Comparison of ENCODE assay signal across 23 cellular contexts in the genomic region with DNA sequence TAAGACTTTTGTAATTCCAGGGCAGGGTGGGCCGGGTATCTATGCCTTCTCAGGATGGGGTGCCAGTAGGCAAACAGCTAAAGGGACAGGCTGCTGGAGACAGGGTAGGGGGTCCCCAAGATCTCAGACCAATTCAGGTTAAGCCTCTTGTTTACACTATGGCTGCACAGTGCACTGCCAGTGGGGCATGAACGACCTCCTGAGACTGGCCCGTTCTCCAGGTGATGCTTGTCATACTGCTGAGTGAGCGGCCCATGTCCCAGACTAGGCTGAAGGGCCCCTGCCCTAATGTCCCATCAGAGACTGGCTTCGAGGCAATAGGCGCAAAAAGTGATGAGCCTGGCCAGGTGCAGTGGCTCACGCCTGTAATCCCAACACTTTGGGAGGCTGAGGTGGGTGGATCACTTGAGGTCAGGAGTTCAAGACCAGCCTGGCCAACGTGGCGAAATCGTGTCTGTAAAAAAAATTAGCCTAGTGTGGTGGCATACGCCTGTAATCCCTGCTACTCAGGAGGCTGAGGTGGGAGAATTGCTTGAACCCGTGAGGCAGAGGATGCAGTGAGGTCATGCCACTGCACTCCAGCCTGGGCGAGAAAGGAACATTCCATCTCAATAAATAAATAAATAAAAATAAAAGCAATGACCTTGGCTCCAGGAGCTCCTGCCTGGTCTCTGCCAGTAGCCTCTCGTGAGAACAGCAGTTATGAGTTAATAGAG. TPM values are rescaled to one million over a fixed set of nuclear protein-coding genes. Genes with fewer than 3 reads are reported as not detected.
DNase-seq lines count a peak whose midpoint lies in the region; FAIRE-seq and TF ChIP-seq lines count a peak whose summit lies in the region.
"Had no signal": no experiment of that assay in that cellular context is flagged by ENCODE, and none has a peak within 500 bp of the region (broad histone marks: within the 10 kb centered on the region; RNA-seq: fewer than 3 reads in every experiment).

No MANE protein-coding gene starts in this region.

- no peak for TF ChIP-seq POLR2A in adrenal gland (IDR thresholded peaks at IDR 0.05)
- TF ChIP-seq POLR2A in suprapubic skin (IDR thresholded peaks at IDR 0.05) = no peak

- DNase-seq in GM10266 (ENCODE audit: extremely low spot score) (peak; percentile 25), adrenal gland (peak in 4 of 7 donors; percentile 5 to 74 (median 44)), kidney (peak; percentile 39), suprapubic skin (ENCODE audit: low spot score in 2 of 2) (peak; percentile 43 to 58), SJCRH30 (no peak), GM19240 (ENCODE audit: insufficient read length, low spot score) (no peak), NCI-H2227 treated with DMSO at 0.1 percent for 48 hours (lab: John Stamatoyannopoulos, UW) (no peak)
- DNase-seq: activated CD4-positive, alpha-beta memory T cell treated with anti-CD3 and anti-CD28 coated beads for 36 hours; activated T-cell treated with anti-CD3 and anti-CD28 coated beads, Interleukin-2, amount 50 U/mL, for 4 hours; foreskin fibroblast; hippocampal formation; NCI-H1930; nucleus accumbens had no signal

- H3K36me3 ChIP-seq in adrenal gland (replicated peaks in 1 of 2) (peaks cover 0 to 22% of the 10 kb centered on the region in 2 donors), kidney (ENCODE audit: control insufficient read depth in 1 of 2, insufficient read depth in 2 of 2, low read length in 2 of 2) (peaks cover 0 to 9% of the 10 kb centered on the region in 2 donors), suprapubic skin (peaks cover 31% of the 10 kb centered on the region), SJCRH30 (peaks cover 23% of the 10 kb centered on the region)

- H3K4me1 ChIP-seq in adrenal gland (replicated peaks in 1 of 2) = peaks cover 24 to 41% of the 10 kb centered on the region in 2 donors
- H3K4me1 ChIP-seq in kidney (ENCODE audit: control insufficient read depth in 1 of 2, insufficient read depth in 1 of 2, low read depth in 1 of 2, low read length in 2 of 2) = peaks cover 14 to 31% of the 10 kb centered on the region in 2 donors
- peaks cover 60% of the 10 kb centered on the region for H3K4me1 ChIP-seq in suprapubic skin
- H3K4me1 ChIP-seq in SJCRH30 = peaks cover 11% of the 10 kb centered on the region; the same call in 1 of the 2 replicates

- no peaks in the 10 kb centered on the region for H3K27me3 ChIP-seq in adrenal gland
- no peaks in the 10 kb centered on the region for H3K27me3 ChIP-seq in suprapubic skin
- no peaks in the 10 kb centered on the region for H3K27me3 ChIP-seq in SJCRH30

- no peak for TF ChIP-seq EP300 in suprapubic skin (IDR thresholded peaks at IDR 0.05)

- TF ChIP-seq CTCF in GM10266 (IDR thresholded peaks at IDR 0.05; ENCODE audit: control insufficient read depth, insufficient read depth, low read depth, missing control alignments) (no peak), adrenal gland (IDR thresholded peaks at IDR 0.05) (no peak), kidney (IDR thresholded peaks at IDR 0.05; ENCODE audit: borderline replicate concordance, extremely low read depth, insufficient read depth) (no peak), suprapubic skin (IDR thresholded peaks at IDR 0.05) (no peak)

- H3K9ac ChIP-seq in kidney (ENCODE audit: low read length in 2 of 2) = no peak overlapping the region
- H3K9ac ChIP-seq: KMS-11 had no signal

- H3K9me3 ChIP-seq in adrenal gland (replicated peaks in 1 of 3) = no peaks in the 10 kb centered on the region
- H3K9me3 ChIP-seq in kidney (ENCODE audit: control insufficient read depth in 1 of 2, low read length in 2 of 2) = no peaks in the 10 kb centered on the region
- no peaks in the 10 kb centered on the region for H3K9me3 ChIP-seq in suprapubic skin
- no peaks in the 10 kb centered on the region for H3K9me3 ChIP-seq in SJCRH30 (replicated peaks)

- H3K27ac ChIP-seq in adrenal gland = peak overlapping the region; percentile 49 to 92 (median 73)
- H3K27ac ChIP-seq in kidney (ENCODE audit: low read depth in 2 of 2, low read length in 2 of 2) = peak overlapping the region; percentile 57 to 81
- no peak overlapping the region for H3K27ac ChIP-seq in suprapubic skin
- H3K27ac ChIP-seq in SJCRH30 = no peak overlapping the region
- H3K27ac ChIP-seq: KMS-11, VCaP had no signal

- no peak overlapping the region for H3K4me3 ChIP-seq in adrenal gland
- H3K4me3 ChIP-seq in kidney (ENCODE audit: low read length in 2 of 2) = no peak overlapping the region
- no peak overlapping the region for H3K4me3 ChIP-seq in suprapubic skin
- H3K4me3 ChIP-seq in SJCRH30 = no peak overlapping the region
- H3K4me3 ChIP-seq: GM12878, lung had no signal

- WGBS in adrenal gland, 4 donors = 52 to 72% (median 66%) methylated on average over 9 to 14 of the region's 14 CpGs
- 70% methylated on average over 12 of the region's 14 CpGs for WGBS in suprapubic skin

- no peak for FAIRE-seq in kidney (lab: Jason Lieb, UNC)
- FAIRE-seq: endothelial cell of umbilical vein, GM12878, H54, islet of Langerhans had no signal

- intact Hi-C loops in adrenal gland (cut with DNase I) = no loop called here
- intact Hi-C loops in kidney (cut with DNase I) = no loop called here

RNA-seq across cellular contexts. Expression of gene SLC25A29, which starts 12.6 kb away (rescaled TPM):
- total RNA-seq in adrenal gland = 100 to 1,000 TPM in 2 of 8 donors, 10 to 100 TPM in 6; 34.4 to 118 (median 88.4) TPM
- 100 to 1,000 TPM in 2 of 3 donors, 1 to 10 TPM in 1; 9.0 to 277 (median 150) TPM for polyA plus RNA-seq in adrenal gland
- 152 TPM for total RNA-seq in kidney
- 88.5 TPM for polyA plus RNA-seq in kidney (ENCODE audit: insufficient read depth, low read depth, low replicate concordance)
- total RNA-seq in suprapubic skin = 100 to 1,000 TPM in 3 of 4 donors, 10 to 100 TPM in 1; 88.1 to 254 (median 120) TPM
- 55.2 and 57.1 TPM in 2 replicates for total RNA-seq in SJCRH30 (2014; rRNA removed; shearing (Covaris generic))

RNA-seq across cellular contexts. Expression of gene SLC25A47, which starts 29.5 kb away (rescaled TPM):
- total RNA-seq in adrenal gland = under 1 TPM in 1 of 8 donors, not detected in 7; 0.14 TPM
- polyA plus RNA-seq in adrenal gland = under 1 TPM in 1 of 3 donors, not detected in 2; 0.07 TPM
- not detected for total RNA-seq in kidney
- 1.0 TPM for polyA plus RNA-seq in kidney (ENCODE audit: insufficient read depth, low read depth, low replicate concordance)
- total RNA-seq in suprapubic skin = 1 to 10 TPM in 1 of 4 donors, under 1 TPM in 1, not detected in 2; 0.30 to 1.4 TPM
- total RNA-seq in SJCRH30 (2014; rRNA removed; shearing (Covaris generic)) = 0.08 TPM in 1 of 2 replicates, not detected in the other
- total RNA-seq: activated CD4-positive, alpha-beta memory T cell treated with anti-CD3 and anti-CD28 coated beads for 36 hours; activated T-cell treated with anti-CD3 and anti-CD28 coated beads, Interleukin-2, amount 50 U/mL, for 4 hours; CD8-positive, alpha-beta memory T cell; endothelial cell of umbilical vein; GM12878; subcutaneous adipose tissue; T-helper 2 cell treated with Interferon-gamma antibody and Interleukin-4, amounts not matched to agents 100 ng/mL and 5 ng/mL, for 36 hours had no signal
- polyA plus RNA-seq: CD8-positive, alpha-beta memory T cell; endothelial cell of umbilical vein had no signal

RNA-seq across cellular contexts. Expression of gene YY1, which starts 54.7 kb away (rescaled TPM):
- total RNA-seq in adrenal gland (10 to 100 TPM; 44.3 to 79.7 (median 57.4) TPM), kidney (60.4 TPM), suprapubic skin (10 to 100 TPM; 42.1 to 56.3 (median 48.9) TPM)
- polyA plus RNA-seq in adrenal gland (10 to 100 TPM; 20.1 to 57.3 (median 32.7) TPM), kidney (ENCODE audit: insufficient read depth, low read depth, low replicate concordance) (34.2 TPM)
- 58.6 and 60.9 TPM in 2 replicates for total RNA-seq in SJCRH30 (2014; rRNA removed; shearing (Covaris generic))

Comparison
In these comparisons a context has a peak if more than half of its experiments do, and no peak if none do; other contexts are left out.
1. DNase-seq: peak in GM10266 (single experiment), adrenal gland (4 of 7), kidney (single experiment) and suprapubic skin (2 of 2); none in SJCRH30 (0 of 2), GM19240 (single experiment) and NCI-H2227 treated with DMSO at 0.1 percent for 48 hours (single experiment).
2. H3K27ac ChIP-seq: peak in adrenal gland (5 of 5) and kidney (2 of 2); none in suprapubic skin (single experiment) and SJCRH30 (single experiment).